In the genomic region with DNA sequence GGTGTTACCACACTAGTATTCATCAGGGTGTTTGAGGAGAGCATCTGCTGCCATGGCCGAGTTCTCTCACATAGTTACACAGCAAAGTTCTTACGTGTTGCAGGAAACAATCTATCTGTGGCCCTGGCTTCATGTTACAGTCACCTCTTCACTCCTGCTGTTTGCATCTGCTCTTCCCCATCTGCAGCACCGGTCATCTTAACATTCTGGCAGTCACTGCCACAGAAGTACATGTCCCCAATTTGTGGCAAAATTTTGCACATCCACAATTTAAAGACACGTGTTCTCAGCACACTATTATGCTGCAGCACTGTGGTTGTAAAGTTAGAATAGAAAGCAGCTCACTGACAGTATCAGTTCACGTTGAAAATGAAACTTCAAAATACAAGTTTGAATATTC, we compare ENCODE assay signal across 8 cellular contexts. TPM values are rescaled to one million over a fixed set of nuclear protein-coding genes. Genes with fewer than 3 reads are reported as not detected.
A peak's percentile ranks its signal among the peaks of the same experiment; 100 is the strongest.
DNase-seq lines count a peak whose midpoint lies in the region; ATAC-seq and FAIRE-seq lines count a peak whose summit lies in the region.

No MANE protein-coding gene starts in this region.

- H3K27ac ChIP-seq in CD4-positive, CD25-positive, alpha-beta regulatory T cell (ENCODE audit: insufficient read depth, low read length, poor library complexity, severe bottlenecking), result peak overlapping the region; percentile 65

- no peaks in the 10 kb centered on the region for H3K36me3 Mint-ChIP-seq in CD4-positive, CD25-positive, alpha-beta regulatory T cell
- no peaks in the 10 kb centered on the region for H3K36me3 Mint-ChIP-seq in activated naive CD8-positive, alpha-beta T cell treated with anti-CD3 and anti-CD28 coated beads, Interleukin-2, amount 10 ng/mL, durations not matched to agents 7 days and 5 days

- H3K4me3 ChIP-seq in CD4-positive, CD25-positive, alpha-beta regulatory T cell (ENCODE audit: low read depth, low read length), result peak overlapping the region; percentile 73

- H3K4me1 ChIP-seq in CD4-positive, CD25-positive, alpha-beta regulatory T cell (ENCODE audit: control insufficient read depth, insufficient read depth, low read length, poor library complexity, severe bottlenecking), result peaks cover 43% of the 10 kb centered on the region

- H3K9me3 ChIP-seq in CD4-positive, CD25-positive, alpha-beta regulatory T cell (ENCODE audit: control insufficient read depth in 2 of 2, low read length in 2 of 2), result no peaks in the 10 kb centered on the region

- FAIRE-seq in RCC 7860 (lab: Jason Lieb, UNC), result no peak

- POLR2A ChIA-PET in activated naive CD8-positive, alpha-beta T cell treated with anti-CD3 and anti-CD28 coated beads, Interleukin-2, amount 10 ng/mL, durations not matched to agents 7 days and 5 days (lab: Charles Lee), result no interaction called here

- peak in 1 of 3 donors; percentile 56 for DNase-seq in CD4-positive, CD25-positive, alpha-beta regulatory T cell
- DNase-seq in activated naive CD8-positive, alpha-beta T cell treated with anti-CD3 and anti-CD28 coated beads, Interleukin-2, amount 10 ng/mL, durations not matched to agents 7 days and 5 days, result no peak
- DNase-seq in RCC 7860 (ENCODE audit: low spot score) (no peak), NOMO-1 (lab: John Stamatoyannopoulos, UW; ENCODE audit: unreplicated experiment in 2 of 2) (no peak), COLO829 (ENCODE audit: low spot score) (no peak), NCI-H1105 (lab: John Stamatoyannopoulos, UW) (no peak)

- H3K27me3 Mint-ChIP-seq in CD4-positive, CD25-positive, alpha-beta regulatory T cell, result no peaks in the 10 kb centered on the region
- H3K27me3 Mint-ChIP-seq in activated naive CD8-positive, alpha-beta T cell treated with anti-CD3 and anti-CD28 coated beads, Interleukin-2, amount 10 ng/mL, durations not matched to agents 7 days and 5 days, result no peaks in the 10 kb centered on the region

- no peaks in the 10 kb centered on the region for H3K27me3 ChIP-seq in CD4-positive, CD25-positive, alpha-beta regulatory T cell (ENCODE audit: control insufficient read depth, insufficient read depth, low read length)

- peak; percentile 15 to 18 for ATAC-seq in CD4-positive, CD25-positive, alpha-beta regulatory T cell (ENCODE audit: low read depth in 2 of 2)
- ATAC-seq in GM19043 (IDR thresholded peaks at IDR 0.05; ENCODE audit: low read depth, unreplicated experiment) (peak; percentile 40), HG03280 (IDR thresholded peaks at IDR 0.05; ENCODE audit: unreplicated experiment) (peak; percentile 44)
- ATAC-seq in activated naive CD8-positive, alpha-beta T cell treated with anti-CD3 and anti-CD28 coated beads, Interleukin-2, amount 10 ng/mL, durations not matched to agents 7 days and 5 days (ENCODE audit: low read depth), result no peak

- H3K4me3 Mint-ChIP-seq in CD4-positive, CD25-positive, alpha-beta regulatory T cell, result peak overlapping the region; percentile 47 to 90 (median 83)
- H3K4me3 Mint-ChIP-seq in activated naive CD8-positive, alpha-beta T cell treated with anti-CD3 and anti-CD28 coated beads, Interleukin-2, amount 10 ng/mL, durations not matched to agents 7 days and 5 days, result peak overlapping the region; percentile 44

- peaks cover 3% of the 10 kb centered on the region for H3K36me3 ChIP-seq in CD4-positive, CD25-positive, alpha-beta regulatory T cell (ENCODE audit: control insufficient read depth, insufficient read depth, low read length)

- H3K9me3 Mint-ChIP-seq in CD4-positive, CD25-positive, alpha-beta regulatory T cell, result no peaks in the 10 kb centered on the region
- no peaks in the 10 kb centered on the region for H3K9me3 Mint-ChIP-seq in activated naive CD8-positive, alpha-beta T cell treated with anti-CD3 and anti-CD28 coated beads, Interleukin-2, amount 10 ng/mL, durations not matched to agents 7 days and 5 days

- H3K27ac Mint-ChIP-seq in CD4-positive, CD25-positive, alpha-beta regulatory T cell, result peak overlapping the region; percentile 61 to 79 (median 67)
- peak overlapping the region; percentile 49 for H3K27ac Mint-ChIP-seq in activated naive CD8-positive, alpha-beta T cell treated with anti-CD3 and anti-CD28 coated beads, Interleukin-2, amount 10 ng/mL, durations not matched to agents 7 days and 5 days

- H3K4me1 Mint-ChIP-seq in CD4-positive, CD25-positive, alpha-beta regulatory T cell, result peaks cover 8 to 54% (median 41%) of the 10 kb centered on the region in 4 donors
- peaks cover 24% of the 10 kb centered on the region for H3K4me1 Mint-ChIP-seq in activated naive CD8-positive, alpha-beta T cell treated with anti-CD3 and anti-CD28 coated beads, Interleukin-2, amount 10 ng/mL, durations not matched to agents 7 days and 5 days

RNA-seq across cellular contexts. Expression of gene MAPK1IP1L, which starts 23.2 kb away (rescaled TPM):
- total RNA-seq in CD4-positive, CD25-positive, alpha-beta regulatory T cell, result 193 TPM
- 100 to 1,000 TPM in 2 of 4 donors, 10 to 100 TPM in 2; 97.1 to 129 (median 101) TPM for polyA plus RNA-seq in CD4-positive, CD25-positive, alpha-beta regulatory T cell
- total RNA-seq in activated naive CD8-positive, alpha-beta T cell treated with anti-CD3 and anti-CD28 coated beads, Interleukin-2, amount 10 ng/mL, durations not matched to agents 7 days and 5 days, result 10 to 100 TPM; 87.1 to 87.3 TPM

RNA-seq across cellular contexts. Expression of gene SOCS4, which starts 47.6 kb away (rescaled TPM):
- total RNA-seq in CD4-positive, CD25-positive, alpha-beta regulatory T cell, result 28.5 TPM
- 1 to 10 TPM; 2.5 to 3.8 (median 2.7) TPM for polyA plus RNA-seq in CD4-positive, CD25-positive, alpha-beta regulatory T cell
- 10 to 100 TPM; 25.8 to 31.6 TPM for total RNA-seq in activated naive CD8-positive, alpha-beta T cell treated with anti-CD3 and anti-CD28 coated beads, Interleukin-2, amount 10 ng/mL, durations not matched to agents 7 days and 5 days

RNA-seq across cellular contexts. Expression of gene WDHD1, which starts 47.8 kb away (rescaled TPM):
- total RNA-seq in CD4-positive, CD25-positive, alpha-beta regulatory T cell, result 4.7 TPM
- polyA plus RNA-seq in CD4-positive, CD25-positive, alpha-beta regulatory T cell, result 1 to 10 TPM; 1.7 to 3.3 (median 3.0) TPM
- total RNA-seq in activated naive CD8-positive, alpha-beta T cell treated with anti-CD3 and anti-CD28 coated beads, Interleukin-2, amount 10 ng/mL, durations not matched to agents 7 days and 5 days, result 10 to 100 TPM; 35.1 to 37.9 TPM

RNA-seq across cellular contexts. Expression of gene LGALS3, which starts 54.4 kb away (rescaled TPM):
- 58.6 TPM for total RNA-seq in CD4-positive, CD25-positive, alpha-beta regulatory T cell
- 100 to 1,000 TPM; 163 to 313 (median 194) TPM for polyA plus RNA-seq in CD4-positive, CD25-positive, alpha-beta regulatory T cell
- 100 to 1,000 TPM; 115 to 119 TPM for total RNA-seq in activated naive CD8-positive, alpha-beta T cell treated with anti-CD3 and anti-CD28 coated beads, Interleukin-2, amount 10 ng/mL, durations not matched to agents 7 days and 5 days
